In the genomic region with DNA sequence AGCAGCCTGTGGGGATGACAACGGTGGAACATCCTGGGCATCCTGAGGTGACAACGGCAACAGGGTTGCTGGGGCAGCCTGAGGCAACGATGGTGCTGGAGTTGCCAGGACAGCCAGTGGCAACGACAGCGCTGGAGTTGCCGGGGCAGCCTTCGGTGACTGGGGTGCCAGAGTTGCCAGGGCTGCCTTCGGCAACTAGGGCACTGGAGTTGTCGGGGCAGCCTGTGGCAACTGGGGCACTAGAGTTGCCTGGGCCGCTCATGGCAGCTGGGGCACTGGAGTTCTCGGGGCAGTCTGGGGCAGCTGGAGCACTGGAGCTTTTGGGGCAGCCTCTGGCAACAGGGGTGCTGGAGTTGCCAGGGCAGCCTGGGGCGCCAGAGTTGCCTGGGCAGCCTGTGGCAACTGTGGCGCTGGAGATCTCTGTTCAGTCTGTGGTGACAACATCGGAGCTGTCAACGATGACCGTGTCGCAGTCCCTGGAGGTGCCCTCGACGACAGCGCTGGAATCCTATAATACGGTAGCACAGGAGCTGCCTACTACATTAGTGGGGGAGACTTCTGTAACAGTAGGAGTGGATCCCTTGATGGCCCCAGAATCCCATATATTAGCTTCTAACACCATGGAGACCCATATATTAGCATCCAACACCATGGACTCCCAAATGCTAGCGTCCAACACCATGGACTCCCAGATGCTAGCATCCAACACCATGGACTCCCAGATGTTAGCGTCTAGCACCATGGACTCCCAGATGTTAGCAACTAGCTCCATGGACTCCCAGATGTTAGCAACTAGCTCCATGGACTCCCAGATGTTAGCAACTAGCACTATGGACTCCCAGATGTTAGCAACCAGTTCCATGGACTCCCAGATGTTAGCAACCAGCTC, we compare ENCODE assay signal across 15 cellular contexts. TPM values are rescaled to one million over a fixed set of nuclear protein-coding genes. Genes with fewer than 3 reads are reported as not detected.
"Had no signal": no experiment of that assay in that cellular context is flagged by ENCODE, and none has a peak within 500 bp of the region (broad histone marks: within the 10 kb centered on the region; RNA-seq: fewer than 3 reads in every experiment).

No MANE protein-coding gene starts in this region.

- H3K9me3 Mint-ChIP-seq: activated T-cell treated with anti-CD3 and anti-CD28 coated beads, Interleukin-2, amount 50 U/mL, for 4 hours; immature natural killer cell; naive thymus-derived CD8-positive, alpha-beta T cell; stimulated activated naive CD8-positive, alpha-beta T cell treated with anti-CD3 and anti-CD28 coated beads, Interleukin-15, amount 100 ng/mL, for 72 hours had no signal

- H3K27ac Mint-ChIP-seq: naive thymus-derived CD8-positive, alpha-beta T cell had no signal

- DNase-seq: activated effector memory CD4-positive, alpha-beta T cell treated with Interleukin-2 at 50 U/mL for 16 hours; activated naive CD4-positive, alpha-beta T cell treated with anti-CD3 and anti-CD28 coated beads, Interleukin-2, amount 50 U/mL, for 16 hours; activated T-cell treated with anti-CD3 and anti-CD28 coated beads, Interleukin-2, amount 50 U/mL, for 4 hours; dermis blood vessel endothelial cell; head of caudate nucleus; immature natural killer cell; naive thymus-derived CD8-positive, alpha-beta T cell; nucleus accumbens; stimulated activated naive CD8-positive, alpha-beta T cell treated with anti-CD3 and anti-CD28 coated beads, Interleukin-15, amount 100 ng/mL, for 72 hours; uterus had no signal

- H3K27me3 ChIP-seq: uterus had no signal

- FAIRE-seq: astrocyte, bronchial epithelial cell, frontal cortex had no signal

- H3K4me3 Mint-ChIP-seq: activated T-cell treated with anti-CD3 and anti-CD28 coated beads, Interleukin-2, amount 50 U/mL, for 4 hours; immature natural killer cell; naive thymus-derived CD8-positive, alpha-beta T cell; stimulated activated naive CD8-positive, alpha-beta T cell treated with anti-CD3 and anti-CD28 coated beads, Interleukin-15, amount 100 ng/mL, for 72 hours had no signal

- H3K4me3 ChIP-seq: uterus had no signal

- H3K9me3 ChIP-seq: uterus had no signal

- H3K36me3 ChIP-seq: uterus had no signal

- ATAC-seq: stimulated activated naive CD8-positive, alpha-beta T cell treated with anti-CD3 and anti-CD28 coated beads, Interleukin-15, amount 100 ng/mL, for 72 hours had no signal

- H3K27me3 Mint-ChIP-seq: naive thymus-derived CD8-positive, alpha-beta T cell; stimulated activated naive CD8-positive, alpha-beta T cell treated with anti-CD3 and anti-CD28 coated beads, Interleukin-15, amount 100 ng/mL, for 72 hours had no signal

- H3K27ac ChIP-seq: epithelial cell of prostate, uterus had no signal

RNA-seq across cellular contexts. Expression of a gene that starts 59.5 kb away (rescaled TPM):
- total RNA-seq: mononuclear cell had no signal
